In genomic region chr18:33875029-33875428, GRCh38 we compare ENCODE assay signal across 14 cellular contexts.
A peak's percentile ranks its signal among the peaks of the same experiment; 100 is the strongest.
DNase-seq lines count a peak whose midpoint lies in the region; ATAC-seq and TF ChIP-seq lines count a peak whose summit lies in the region.
"Had no signal": no experiment of that assay in that cellular context is flagged by ENCODE, and none has a peak within 500 bp of the region (broad histone marks: within the 10 kb centered on the region; RNA-seq: fewer than 3 reads in every experiment).

No MANE protein-coding gene starts in this region.

- H3K4me2 ChIP-seq in osteoblast (ENCODE audit: insufficient read depth, low read length), result no peak overlapping the region

- no peaks in the 10 kb centered on the region for H3K36me3 ChIP-seq in osteoblast (ENCODE audit: insufficient read depth, low read length)
- H3K36me3 ChIP-seq: BLaER1 treated with 17β-estradiol and CSF1 and Interleukin-3, amounts not matched to agents 10 nM and 100 nM had no signal

- no peak overlapping the region for H3K4me3 ChIP-seq in osteoblast (ENCODE audit: insufficient read depth, low read length)
- H3K4me3 ChIP-seq: BLaER1 treated with 17β-estradiol and CSF1 and Interleukin-3, amounts not matched to agents 10 nM and 100 nM; GM12878; GM23248 had no signal

- DNase-seq in G401 (ENCODE audit: low spot score) (peak; percentile 5), NCI-H526 treated with DMSO at 0.1 percent for 48 hours (lab: John Stamatoyannopoulos, UW) (peak; percentile 81), left colon (no peak), osteoblast (ENCODE audit: insufficient read length, low spot score, missing footprints) (peak; percentile 26)
- DNase-seq: ACHN; CD4-positive, CD25-positive, alpha-beta regulatory T cell; DMS 273 treated with DMSO at 0.1 percent for 48 hours; GM23248 had no signal

- no peak overlapping the region for H2AFZ ChIP-seq in osteoblast (ENCODE audit: low read length)
- H2AFZ ChIP-seq: GM23248 had no signal

- intact Hi-C loops in left colon (cut with DNase I, micrococcal nuclease), result no loop called here

- H3K4me1 ChIP-seq in osteoblast (ENCODE audit: insufficient read depth, low read length), result no peaks in the 10 kb centered on the region

- ATAC-seq in left colon (peak; percentile 99), GM18517 (IDR thresholded peaks at IDR 0.05; ENCODE audit: unreplicated experiment) (no peak), HG03045 (IDR thresholded peaks at IDR 0.05; ENCODE audit: unreplicated experiment) (no peak), HG03280 (IDR thresholded peaks at IDR 0.05; ENCODE audit: unreplicated experiment) (no peak)
- ATAC-seq: GM12878, HCT116 had no signal

- no peaks in the 10 kb centered on the region for H4K20me1 ChIP-seq in osteoblast (ENCODE audit: insufficient read depth, low read length)
- H4K20me1 ChIP-seq: BLaER1 treated with 17β-estradiol and CSF1 and Interleukin-3, amounts not matched to agents 10 nM and 100 nM had no signal

- H3K27me3 ChIP-seq in osteoblast (ENCODE audit: insufficient read depth, low read length), result no peaks in the 10 kb centered on the region
- H3K27me3 ChIP-seq: BLaER1 treated with 17β-estradiol and CSF1 and Interleukin-3, amounts not matched to agents 10 nM and 100 nM had no signal

- H3K9me3 ChIP-seq in osteoblast (ENCODE audit: low read depth, low read length), result no peaks in the 10 kb centered on the region

- no peak for TF ChIP-seq CTCF in osteoblast (IDR thresholded peaks at IDR 0.05; ENCODE audit: extremely low read depth, low read depth, low read length)

- in situ Hi-C loops in G401 (cut with HindIII; ENCODE audit: low sequenced_read_pairs), result no loop called here

- H3K79me2 ChIP-seq in osteoblast (ENCODE audit: insufficient read depth, low read length), result no peaks in the 10 kb centered on the region

- no peak overlapping the region for H3K27ac ChIP-seq in osteoblast (ENCODE audit: low read depth, low read length)
- H3K27ac ChIP-seq: BLaER1 treated with 17β-estradiol and CSF1 and Interleukin-3, amounts not matched to agents 10 nM and 100 nM; GM23248 had no signal

Comparison
In these comparisons a context has a peak if more than half of its experiments do, and no peak if none do; other contexts are left out.
1. DNase-seq: peak in G401 (single experiment), NCI-H526 treated with DMSO at 0.1 percent for 48 hours (single experiment) and osteoblast (single experiment); none in left colon (0 of 2).